Comparison of ENCODE assay signal across 33 cellular contexts in the genomic region with DNA sequence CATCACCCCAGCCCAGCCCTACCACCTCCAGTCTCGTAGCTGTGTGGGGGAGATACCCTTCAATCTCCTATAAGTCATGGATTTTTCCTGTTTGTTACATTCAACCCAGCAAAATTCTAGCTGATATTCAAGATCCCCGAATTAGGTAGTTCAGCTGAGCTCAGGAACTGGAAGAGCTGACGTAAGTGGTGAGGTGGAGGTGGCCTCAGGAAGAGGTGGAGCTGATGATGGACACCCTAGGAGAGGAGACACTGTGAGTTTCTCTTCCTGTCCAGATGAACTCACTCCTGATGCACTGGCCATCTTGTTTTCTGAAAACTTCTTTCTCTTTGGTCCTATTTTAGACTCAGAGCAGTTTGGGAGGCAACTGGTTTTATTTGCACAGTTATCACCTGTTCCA.
"Had no signal": no experiment of that assay in that cellular context is flagged by ENCODE, and none has a peak within 500 bp of the region (broad histone marks: within the 10 kb centered on the region; RNA-seq: fewer than 3 reads in every experiment).

No MANE protein-coding gene starts in this region.

- H3K4me3 Mint-ChIP-seq: activated CD4-positive, alpha-beta T cell treated with anti-CD3 and anti-CD28 coated beads, Interleukin-2, amount 10 ng/mL, durations not matched to agents 24 days and 14 days; activated CD8-positive, alpha-beta T cell treated with anti-CD3 and anti-CD28 coated beads for 36 hours; activated naive CD8-positive, alpha-beta T cell treated with anti-CD3 and anti-CD28 coated beads for 36 hours; activated T-cell treated with anti-CD3 and anti-CD28 coated beads, Interleukin-2, amount 50 U/mL, for 72 hours; activated T-helper 17 cell treated with anti-CD3 and anti-CD28 coated beads, Interleukin-2, amount 50 U/mL, for 72 hours had no signal

- H3K9ac ChIP-seq: KMS-11 had no signal

- H3K4me1 ChIP-seq: SJCRH30 had no signal

- H3K4me3 ChIP-seq: cardiac muscle cell, SJCRH30 had no signal

- H3K9me3 ChIP-seq: SJCRH30 had no signal

- H3K36me3 Mint-ChIP-seq: activated naive CD8-positive, alpha-beta T cell treated with anti-CD3 and anti-CD28 coated beads for 36 hours had no signal

- H3K9me3 Mint-ChIP-seq: activated CD4-positive, alpha-beta T cell treated with anti-CD3 and anti-CD28 coated beads, Interleukin-2, amount 10 ng/mL, durations not matched to agents 24 days and 14 days; activated CD8-positive, alpha-beta T cell treated with anti-CD3 and anti-CD28 coated beads for 36 hours; activated naive CD8-positive, alpha-beta T cell treated with anti-CD3 and anti-CD28 coated beads for 36 hours; activated T-cell treated with anti-CD3 and anti-CD28 coated beads, Interleukin-2, amount 50 U/mL, for 72 hours; activated T-helper 17 cell treated with anti-CD3 and anti-CD28 coated beads, Interleukin-2, amount 50 U/mL, for 72 hours had no signal

- H3K27ac Mint-ChIP-seq: activated CD4-positive, alpha-beta T cell treated with anti-CD3 and anti-CD28 coated beads, Interleukin-2, amount 10 ng/mL, durations not matched to agents 24 days and 14 days; activated CD8-positive, alpha-beta T cell treated with anti-CD3 and anti-CD28 coated beads for 36 hours; activated naive CD8-positive, alpha-beta T cell treated with anti-CD3 and anti-CD28 coated beads for 36 hours; activated T-cell treated with anti-CD3 and anti-CD28 coated beads, Interleukin-2, amount 50 U/mL, for 72 hours had no signal

- H3K27me3 ChIP-seq: cardiac muscle cell, SJCRH30 had no signal

- H3K27ac ChIP-seq: cardiac muscle cell, KMS-11, SJCRH30, WERI-Rb-1 had no signal

- DNase-seq: activated CD4-positive, alpha-beta T cell treated with anti-CD3 and anti-CD28 coated beads for 1 hour; activated CD4-positive, alpha-beta T cell treated with anti-CD3 and anti-CD28 coated beads, Interleukin-2, amount 10 ng/mL, durations not matched to agents 24 days and 14 days; activated CD4-positive, alpha-beta T cell treated with anti-CD3 and anti-CD28 coated beads, Interleukin-2, amount 50 U/mL, for 4 hours; activated CD4-positive, CD25-positive, alpha-beta regulatory T cell; activated CD8-positive, alpha-beta T cell treated with anti-CD3 and anti-CD28 coated beads for 36 hours; activated effector memory CD4-positive, alpha-beta T cell treated with anti-CD3 and anti-CD28 coated beads, Interleukin-2, amount 50 U/mL, for 16 hours; activated naive CD4-positive, alpha-beta T cell; activated naive CD4-positive, alpha-beta T cell treated with anti-CD3 and anti-CD28 coated beads, Interleukin-2, amount 50 U/mL, for 16 hours; activated naive CD8-positive, alpha-beta T cell treated with anti-CD3 and anti-CD28 coated beads for 36 hours; activated T-cell treated with anti-CD3 and anti-CD28 coated beads, Interleukin-2, amount 50 U/mL, for 1 hour; activated T-cell treated with anti-CD3 and anti-CD28 coated beads, Interleukin-2, amount 50 U/mL, for 72 hours; amniotic stem cell; aorta; NCI-H1092 treated with DMSO at 0.1 percent for 48 hours; NCI-H1417; NCI-H1930; NCI-H2081 treated with DMSO at 0.1 percent for 48 hours; NCI-H226; NCI-H446 treated with DMSO at 0.1 percent for 48 hours; NCI-H524; NCI-H69; NCI-H82; SHP77; SJCRH30; T-helper 1 cell; T-helper 2 cell; T-helper 9 cell; WERI-Rb-1 had no signal

- H3K36me3 ChIP-seq: cardiac muscle cell, SJCRH30, WERI-Rb-1 had no signal

- H3K4me2 ChIP-seq: KMS-11 had no signal

- ATAC-seq: activated CD8-positive, alpha-beta T cell treated with anti-CD3 and anti-CD28 coated beads for 36 hours; activated T-cell treated with anti-CD3 and anti-CD28 coated beads, Interleukin-2, amount 50 U/mL, for 72 hours; activated T-helper 17 cell treated with anti-CD3 and anti-CD28 coated beads, Interleukin-2, amount 50 U/mL, for 72 hours; Panc1; SK-N-SH treated with all-trans-retinoic acid at 6 μM for 48 hours had no signal

- H3K4me1 Mint-ChIP-seq: activated naive CD8-positive, alpha-beta T cell treated with anti-CD3 and anti-CD28 coated beads for 36 hours; activated T-helper 17 cell treated with anti-CD3 and anti-CD28 coated beads, Interleukin-2, amount 50 U/mL, for 72 hours had no signal
